20 cellular contexts compared by ENCODE assay signal in the genomic region with DNA sequence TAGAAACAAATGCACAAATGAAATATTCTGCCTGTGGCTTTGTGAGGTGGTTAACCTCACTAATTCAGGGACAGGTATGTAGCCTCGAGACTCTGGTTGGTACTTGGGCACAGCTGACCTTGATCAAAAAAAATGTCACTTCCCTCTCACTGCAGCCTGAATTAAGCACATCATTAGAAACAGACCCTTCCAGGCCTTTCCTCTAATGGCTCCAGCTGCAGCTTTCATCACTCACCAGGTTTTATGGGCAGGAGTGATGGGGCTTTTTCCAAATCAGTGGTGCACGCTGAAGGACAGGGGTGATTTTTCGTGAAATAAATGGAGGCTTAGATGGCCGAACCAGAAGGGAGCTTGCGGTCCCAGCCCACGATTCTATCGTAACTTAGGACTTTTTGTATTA.
"Had no signal": no experiment of that assay in that cellular context is flagged by ENCODE, and none has a peak within 500 bp of the region (broad histone marks: within the 10 kb centered on the region; RNA-seq: fewer than 3 reads in every experiment).

No MANE protein-coding gene starts in this region.

- H3K27me3 ChIP-seq: dorsolateral prefrontal cortex, esophagus muscularis mucosa, foreskin keratinocyte, gastroesophageal sphincter, heart left ventricle, hepatocyte, left lung had no signal

- H3K27ac ChIP-seq: coronary artery, esophagus muscularis mucosa, foreskin keratinocyte, gastroesophageal sphincter, heart left ventricle, hepatocyte, left lung, lower lobe of right lung had no signal

- DNase-seq: dermis blood vessel endothelial cell; dorsolateral prefrontal cortex; effector CD4-positive, alpha-beta T cell; effector memory CD4-positive, alpha-beta T cell; foreskin keratinocyte; heart left ventricle; immature natural killer cell; kidney; kidney glomerular epithelial cell; left colon; left lung; left ventricle myocardium superior; lower lobe of right lung; mesenchymal stem cell; naive thymus-derived CD4-positive, alpha-beta T cell had no signal

- H3K9me3 Mint-ChIP-seq: immature natural killer cell; mesothelial cell of epicardium; naive thymus-derived CD4-positive, alpha-beta T cell had no signal

- H3K4me1 ChIP-seq: esophagus muscularis mucosa, foreskin keratinocyte, gastroesophageal sphincter, left lung, lower lobe of right lung had no signal

- H3K27ac Mint-ChIP-seq: mesothelial cell of epicardium had no signal

- H3K4me1 Mint-ChIP-seq: immature natural killer cell; naive thymus-derived CD4-positive, alpha-beta T cell had no signal

- H3K4me3 Mint-ChIP-seq: immature natural killer cell; mesothelial cell of epicardium; naive thymus-derived CD4-positive, alpha-beta T cell had no signal

- H3K27me3 Mint-ChIP-seq: naive thymus-derived CD4-positive, alpha-beta T cell had no signal

- H3K4me3 ChIP-seq: coronary artery, dorsolateral prefrontal cortex, esophagus muscularis mucosa, gastroesophageal sphincter, heart left ventricle, hepatocyte, left lung, lower lobe of right lung had no signal

- H3K9me3 ChIP-seq: esophagus muscularis mucosa, gastroesophageal sphincter, heart left ventricle, left lung, lower lobe of right lung had no signal
